In genomic region chr22:43293259-43293658, GRCh38 we compare ENCODE assay signal across 1 cellular context.
TF ChIP-seq lines count a peak whose summit lies in the region.

No MANE protein-coding gene starts in this region.

TF ChIP-seq in HepG2, 621 proteins besides CTCF, POLR2A, EP300 and RAD21:
- TF ChIP-seq ZNF136 (CRISPR knock-in tag; IDR thresholded peaks at IDR 0.05; ENCODE audit: low read depth): no peak
- 0 out of 2 replicates have a peak, but pooled peaks have one; percentile 4 for TF ChIP-seq TGIF2 (CRISPR knock-in tag; IDR thresholded peaks at IDR 0.05)
- TF ChIP-seq ZNF432 (CRISPR knock-in tag; IDR thresholded peaks at IDR 0.05; ENCODE audit: borderline replicate concordance): no peak
- TF ChIP-seq SNAI1 (CRISPR knock-in tag; IDR thresholded peaks at IDR 0.05; ENCODE audit: borderline replicate concordance): no peak
- TF ChIP-seq ZNF841 (CRISPR knock-in tag; IDR thresholded peaks at IDR 0.05; ENCODE audit: borderline replicate concordance): no peak
- no peak for TF ChIP-seq ZNF207 (IDR thresholded peaks at IDR 0.05; ENCODE audit: borderline replicate concordance)
- no peak for TF ChIP-seq REST (IDR thresholded peaks at IDR 0.05; ENCODE audit: borderline replicate concordance in 1 of 2, low read depth in 1 of 2, low read length in 2 of 2)
- TF ChIP-seq TBX3 (IDR thresholded peaks at IDR 0.05; ENCODE audit: borderline replicate concordance): no peak
- 0 out of 2 replicates have a peak, but pooled peaks have one; percentile 18 for TF ChIP-seq ZMYM3 (CRISPR knock-in tag; IDR thresholded peaks at IDR 0.05)
- peak; percentile 9; the same call in 1 of the 2 replicates for TF ChIP-seq MAX (IDR thresholded peaks at IDR 0.05)
- no peak for TF ChIP-seq SUZ12 (IDR thresholded peaks at IDR 0.05; ENCODE audit: low read depth, low read length)
- TF ChIP-seq ZNF629 (CRISPR knock-in tag; conservative IDR thresholded peaks at IDR 0.05): peak; percentile 77
- TF ChIP-seq, protein P1, sequence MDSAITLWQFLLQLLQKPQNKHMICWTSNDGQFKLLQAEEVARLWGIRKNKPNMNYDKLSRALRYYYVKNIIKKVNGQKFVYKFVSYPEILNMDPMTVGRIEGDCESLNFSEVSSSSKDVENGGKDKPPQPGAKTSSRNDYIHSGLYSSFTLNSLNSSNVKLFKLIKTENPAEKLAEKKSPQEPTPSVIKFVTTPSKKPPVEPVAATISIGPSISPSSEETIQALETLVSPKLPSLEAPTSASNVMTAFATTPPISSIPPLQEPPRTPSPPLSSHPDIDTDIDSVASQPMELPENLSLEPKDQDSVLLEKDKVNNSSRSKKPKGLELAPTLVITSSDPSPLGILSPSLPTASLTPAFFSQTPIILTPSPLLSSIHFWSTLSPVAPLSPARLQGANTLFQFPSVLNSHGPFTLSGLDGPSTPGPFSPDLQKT (CRISPR knock-in tag; IDR thresholded peaks at IDR 0.05; ENCODE audit: borderline replicate concordance): no peak
- no peak for TF ChIP-seq IKZF4 (CRISPR knock-in tag; IDR thresholded peaks at IDR 0.05; ENCODE audit: borderline replicate concordance, low read depth, not compliant biosample characterization)
- TF ChIP-seq KAT7 (CRISPR knock-in tag; IDR thresholded peaks at IDR 0.05; ENCODE audit: borderline replicate concordance): no peak
- no peak for TF ChIP-seq MTA3 (CRISPR knock-in tag; IDR thresholded peaks at IDR 0.05)
- no peak for TF ChIP-seq ZFP37 (CRISPR knock-in tag; IDR thresholded peaks at IDR 0.05; ENCODE audit: borderline replicate concordance)
